10 cellular contexts compared by ENCODE assay signal in the genomic region with DNA sequence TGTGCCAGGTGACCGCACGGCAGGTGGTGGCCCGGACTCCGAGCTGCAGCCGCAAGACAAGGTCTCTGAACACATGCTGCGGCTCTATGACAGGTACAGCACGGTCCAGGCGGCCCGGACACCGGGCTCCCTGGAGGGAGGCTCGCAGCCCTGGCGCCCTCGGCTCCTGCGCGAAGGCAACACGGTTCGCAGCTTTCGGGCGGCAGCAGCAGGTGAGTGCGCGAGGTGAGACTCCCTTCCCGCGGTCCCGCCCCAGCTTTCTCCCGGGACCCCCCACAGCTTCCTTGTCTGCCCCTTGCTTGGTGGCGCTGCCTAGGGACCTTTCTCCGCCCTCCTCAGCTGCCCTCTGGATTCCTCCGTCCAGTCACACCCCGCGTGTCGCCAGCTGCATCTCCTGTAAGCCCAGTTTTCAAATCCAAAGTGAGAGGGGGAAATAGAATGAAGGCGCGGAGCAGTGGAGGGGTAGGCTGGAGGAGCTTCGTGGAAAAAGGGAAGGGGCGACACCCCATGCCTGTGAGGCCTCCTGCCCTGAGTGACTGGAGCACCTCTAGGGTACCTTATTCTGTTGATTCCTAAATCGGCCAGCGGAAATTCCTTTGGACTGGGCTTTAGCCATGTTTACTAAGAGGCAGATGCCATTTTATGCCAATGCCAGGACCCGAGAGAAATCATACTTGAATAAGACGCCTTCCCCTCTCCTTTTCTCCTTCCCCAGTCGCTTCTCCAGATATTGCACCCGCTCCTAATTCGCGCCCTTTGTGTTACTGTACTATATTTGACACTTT. TPM values are rescaled to one million over a fixed set of nuclear protein-coding genes. Genes with fewer than 3 reads are reported as not detected.
A peak's percentile ranks its signal among the peaks of the same experiment; 100 is the strongest.
DNase-seq lines count a peak whose midpoint lies in the region; ATAC-seq, FAIRE-seq and TF ChIP-seq lines count a peak whose summit lies in the region.
"Had no signal": no experiment of that assay in that cellular context is flagged by ENCODE, and none has a peak within 500 bp of the region (broad histone marks: within the 10 kb centered on the region; RNA-seq: fewer than 3 reads in every experiment).

No MANE protein-coding gene starts in this region.

- TF ChIP-seq EP300 in SK-N-SH (IDR thresholded peaks at IDR 0.05; ENCODE audit: borderline replicate concordance in 1 of 2, low read depth in 1 of 2, low read length in 1 of 2), result no peak

- H4K20me1 ChIP-seq in SK-N-SH (ENCODE audit: insufficient read depth), result no peaks in the 10 kb centered on the region

- ATAC-seq in GM21447 (IDR thresholded peaks at IDR 0.05; ENCODE audit: unreplicated experiment), result no peak

- DNase-seq in DMS79 treated with DMSO at 0.1 percent for 48 hours (lab: John Stamatoyannopoulos, UW), result peak; percentile 29
- no peak for DNase-seq in DMS79 (lab: John Stamatoyannopoulos, UW)
- DNase-seq in SK-N-SH, result peak; percentile 8
- DNase-seq in iPS DF 6.9 (ENCODE audit: low read depth, low spot score), result no peak
- DNase-seq in small intestine, result peak; percentile 37
- no peak for DNase-seq in NCI-H2029 treated with DMSO at 0.1 percent for 48 hours (lab: John Stamatoyannopoulos, UW)
- DNase-seq in NCI-H1092 treated with DMSO at 0.1 percent for 48 hours (lab: John Stamatoyannopoulos, UW), result no peak

- H3K27ac ChIP-seq in SK-N-SH (ENCODE audit: low read depth in 2 of 2, low read length in 1 of 2) (no peak overlapping the region), iPS DF 6.9 (ENCODE audit: low read length) (no peak overlapping the region), small intestine (ENCODE audit: low read depth in 1 of 2, low read length in 1 of 2) (peak overlapping the region in 1 of 2 donors; percentile 55)
- H3K27ac ChIP-seq: skin epidermis had no signal

- CTCF ChIA-PET in SK-N-SH (lab: Yijun Ruan, JAX), result interaction anchor here (1.2 to 2.9 kb wide), 3 partner anchors 8 to 669 kb away, joined by 3 to 19 read pairs (median 4); no protein-coding TSS in a partner anchor

- no peaks in the 10 kb centered on the region for H3K36me3 ChIP-seq in SK-N-SH (replicated peaks in 1 of 2; ENCODE audit: control insufficient read depth in 1 of 2, insufficient read depth in 2 of 2, low read length in 1 of 2)
- H3K36me3 ChIP-seq in iPS DF 6.9 (ENCODE audit: control insufficient read depth, insufficient read depth, low read length), result no peaks in the 10 kb centered on the region
- no peaks in the 10 kb centered on the region for H3K36me3 ChIP-seq in small intestine (ENCODE audit: control insufficient read depth in 2 of 2, insufficient read depth in 2 of 2, low read length in 2 of 2)

- POLR2A ChIA-PET in SK-N-SH (lab: Yijun Ruan, JAX), result interaction anchor here (0.7 kb wide), 1 partner anchor 672 kb away, joined by 3 read pairs; no protein-coding TSS in a partner anchor

- H3K9ac ChIP-seq in SK-N-SH, result no peak overlapping the region

- peak overlapping the region; percentile 37 to 61 for H3K4me3 ChIP-seq in SK-N-SH (ENCODE audit: low read depth in 2 of 2, low read length in 1 of 2)
- H3K4me3 ChIP-seq in iPS DF 6.9 (ENCODE audit: low read length), result peak overlapping the region; percentile 60
- H3K4me3 ChIP-seq in small intestine (ENCODE audit: low read depth in 1 of 2, low read length in 2 of 2), result peak overlapping the region; percentile 34 to 70

- H3K4me2 ChIP-seq in SK-N-SH, result peak overlapping the region; percentile 91

- H3K79me2 ChIP-seq in SK-N-SH (ENCODE audit: insufficient read depth), result no peaks in the 10 kb centered on the region

- H3F3A ChIP-seq in SK-N-SH (replicated peaks; ENCODE audit: insufficient read depth), result no peaks in the 10 kb centered on the region

- H3K9me2 ChIP-seq in SK-N-SH, result no peaks in the 10 kb centered on the region

- H3K9me3 ChIP-seq in SK-N-SH (no peaks in the 10 kb centered on the region), iPS DF 6.9 (ENCODE audit: control insufficient read depth, insufficient read depth, low read length) (no peaks in the 10 kb centered on the region), small intestine (ENCODE audit: control insufficient read depth, low read depth) (no peaks in the 10 kb centered on the region)

- WGBS in SK-N-SH (ENCODE audit: low lambda C conversion rate), result 16% methylated on average over 31 of the region's 43 CpGs
- no CpG with 5 or more reads among the region's 43 CpGs for WGBS in iPS DF 6.9 (ENCODE audit: insufficient coverage, insufficient read length)
- whole genome bisulfite sequencing in small intestine, 3 donors, result 2 to 4% (median 4%) methylated on average over 42 to 43 of the region's 43 CpGs

- TF ChIP-seq CTCF in SK-N-SH (IDR thresholded peaks at IDR 0.05), result no peak

- H2AFZ ChIP-seq in SK-N-SH (ENCODE audit: low read depth), result 0 out of 2 replicates have a peak overlapping the region, but pooled peaks have one; percentile 75

- H3K27me3 ChIP-seq in SK-N-SH (ENCODE audit: insufficient read depth) (peaks cover 54% of the 10 kb centered on the region), iPS DF 6.9 (ENCODE audit: control insufficient read depth, insufficient read depth, low read length) (peaks cover 16% of the 10 kb centered on the region; the same call in 1 of the 2 replicates), small intestine (ENCODE audit: control insufficient read depth in 2 of 2, insufficient read depth in 2 of 2, low read length in 2 of 2) (peaks cover 0 to 12% of the 10 kb centered on the region in 2 donors)

- TF ChIP-seq RAD21 in SK-N-SH (IDR thresholded peaks at IDR 0.05; ENCODE audit: low read length), result no peak

- H3K4me1 ChIP-seq in SK-N-SH (ENCODE audit: control insufficient read depth in 1 of 2, insufficient read depth in 2 of 2, low read depth in 1 of 2, low read length in 1 of 2), result no peaks in the 10 kb centered on the region
- H3K4me1 ChIP-seq in iPS DF 6.9 (ENCODE audit: control insufficient read depth, insufficient read depth, low read length), result no peaks in the 10 kb centered on the region
- no peaks in the 10 kb centered on the region for H3K4me1 ChIP-seq in small intestine (ENCODE audit: control insufficient read depth in 2 of 2, insufficient read depth in 1 of 2, low read depth in 1 of 2, low read length in 1 of 2)

- no peak for FAIRE-seq in small intestine (lab: Jason Lieb, UNC)
- FAIRE-seq: A204.1 had no signal

TF ChIP-seq in SK-N-SH, 30 proteins besides CTCF, POLR2A, EP300 and RAD21:
- TF ChIP-seq TEAD4 (IDR thresholded peaks at IDR 0.05; ENCODE audit: borderline replicate concordance, insufficient read depth) (no peak), USF2 (IDR thresholded peaks at IDR 0.05; ENCODE audit: borderline replicate concordance, low read depth, low read length) (no peak), GATA2 (CRISPR knock-in tag; IDR thresholded peaks at IDR 0.05) (no peak), NRF1 (IDR thresholded peaks at IDR 0.05; ENCODE audit: low read depth, low read length) (no peak), SMC3 (IDR thresholded peaks at IDR 0.05; ENCODE audit: low read depth, low read length) (no peak), FOSL2 (IDR thresholded peaks at IDR 0.05; ENCODE audit: borderline replicate concordance, low read depth) (no peak)
TF ChIP-seq in SK-N-SH: peak in this region for 0.

RNA-seq across cellular contexts. Expression of gene BMP3, which starts 1.1 kb away (rescaled TPM):
- polyA plus RNA-seq in SK-N-SH (2012; rRNA removed), result 0.12 and 0.13 TPM in 2 replicates
- polyA plus RNA-seq in SK-N-SH (2012; cell fraction: cytosol; rRNA removed), result 0.04 and 0.08 TPM in 2 replicates
- polyA plus RNA-seq in SK-N-SH (2012; cell fraction: nucleus; rRNA removed), result 0.29 and 0.74 TPM in 2 replicates
- polyA plus RNA-seq in small intestine, result 1 to 10 TPM in 1 of 3 donors, under 1 TPM in 1, not detected in 1; 0.45 to 7.8 TPM

Comparison
In these comparisons a context has a peak if more than half of its experiments do, and no peak if none do; other contexts are left out.
1. DNase-seq: peak in DMS79 treated with DMSO at 0.1 percent for 48 hours (single experiment), SK-N-SH (single experiment) and small intestine (single experiment); none in DMS79 (single experiment), iPS DF 6.9 (single experiment), NCI-H2029 treated with DMSO at 0.1 percent for 48 hours (single experiment) and NCI-H1092 treated with DMSO at 0.1 percent for 48 hours (single experiment).
2. Peak in every context shown above with its lines, with median percentiles within 50 percentile points of each other: H3K4me3 ChIP-seq.